1 cellular context compared by ENCODE assay signal in genomic region chr11:27362749-27363575, GRCh38.
A peak's percentile ranks its signal among the peaks of the same experiment; 100 is the strongest.
TF ChIP-seq lines count a peak whose summit lies in the region.

TSS of gene CCDC34 (minus strand) at chr11:27363215. CDS start at chr11:27363194, 21 bp downstream.

TF ChIP-seq in HepG2, 621 proteins besides CTCF, POLR2A, EP300 and RAD21 (continued from another document and continues in another):
- TF ChIP-seq ZBTB4 (CRISPR knock-in tag; IDR thresholded peaks at IDR 0.05; ENCODE audit: borderline replicate concordance): peak; percentile 87
- TF ChIP-seq ZNF788 (CRISPR knock-in tag; IDR thresholded peaks at IDR 0.05; ENCODE audit: borderline replicate concordance): peak; percentile 59; the same call in 1 of the 2 replicates
- no peak; the same call in 1 of the 2 replicates for TF ChIP-seq CHCHD3 (CRISPR knock-in tag; IDR thresholded peaks at IDR 0.05)
- TF ChIP-seq KLF9 (CRISPR knock-in tag; IDR thresholded peaks at IDR 0.05; ENCODE audit: low read depth): 0 out of 2 replicates have a peak, but pooled peaks have one; percentile 73
- no peak for TF ChIP-seq ADNP (CRISPR knock-in tag; IDR thresholded peaks at IDR 0.05)
- peak; percentile 68; the same call in 1 of the 2 replicates for TF ChIP-seq KDM4B (CRISPR knock-in tag; IDR thresholded peaks at IDR 0.05)
- no peak for TF ChIP-seq CEBPZ (IDR thresholded peaks at IDR 0.05; ENCODE audit: low read length)
- no peak; the same call in 1 of the 2 replicates for TF ChIP-seq ATF2 (CRISPR knock-in tag; IDR thresholded peaks at IDR 0.05)
- no peak; the same call in 1 of the 2 replicates for TF ChIP-seq PAX8 (CRISPR knock-in tag; IDR thresholded peaks at IDR 0.05; ENCODE audit: borderline replicate concordance)
- peak; percentile 98 for TF ChIP-seq RFXAP (CRISPR knock-in tag; IDR thresholded peaks at IDR 0.05; ENCODE audit: borderline replicate concordance)
- peak; percentile 58; the same call in 1 of the 2 replicates for TF ChIP-seq BATF2 (CRISPR knock-in tag; IDR thresholded peaks at IDR 0.05)
- TF ChIP-seq SIX4 (CRISPR knock-in tag; IDR thresholded peaks at IDR 0.05): no peak
- TF ChIP-seq NR0B2 (CRISPR knock-in tag; IDR thresholded peaks at IDR 0.05): peak; percentile 96
- TF ChIP-seq RERE (CRISPR knock-in tag; IDR thresholded peaks at IDR 0.05; ENCODE audit: low read depth): no peak
- TF ChIP-seq HNF1B (CRISPR knock-in tag; IDR thresholded peaks at IDR 0.05): peak; percentile 68; the same call in 1 of the 2 replicates
- peak; percentile 71; the same call in 1 of the 2 replicates for TF ChIP-seq ZBTB34 (CRISPR knock-in tag; IDR thresholded peaks at IDR 0.05)
- TF ChIP-seq ZNF619 (CRISPR knock-in tag; IDR thresholded peaks at IDR 0.05): peak; percentile 37; the same call in 1 of the 2 replicates
- TF ChIP-seq HOXA5 (CRISPR knock-in tag; IDR thresholded peaks at IDR 0.05): peak; percentile 96
- 0 out of 2 replicates have a peak, but pooled peaks have one; percentile 24 for TF ChIP-seq ZMYM2 (CRISPR knock-in tag; IDR thresholded peaks at IDR 0.05)
- TF ChIP-seq HNRNPH1 (optimal IDR thresholded peaks at IDR 0.05; ENCODE audit: low read depth, low read length): no peak
- TF ChIP-seq FOSL2 (CRISPR knock-in tag; IDR thresholded peaks at IDR 0.05): no peak
- no peak for TF ChIP-seq FUBP1 (CRISPR knock-in tag; IDR thresholded peaks at IDR 0.05; ENCODE audit: borderline replicate concordance)
- peak; percentile 69; the same call in 1 of the 2 replicates for TF ChIP-seq ZNF607 (CRISPR knock-in tag; IDR thresholded peaks at IDR 0.05; ENCODE audit: borderline replicate concordance)
- peak; percentile 94 for TF ChIP-seq ZNF263 (CRISPR knock-in tag; IDR thresholded peaks at IDR 0.05)
- peak; percentile 94 for TF ChIP-seq PHF21A (CRISPR knock-in tag; IDR thresholded peaks at IDR 0.05)
- no peak; the same call in 1 of the 2 replicates for TF ChIP-seq ZNF589 (CRISPR knock-in tag; conservative IDR thresholded peaks at IDR 0.05)
- TF ChIP-seq GMEB2 (CRISPR knock-in tag; IDR thresholded peaks at IDR 0.05; ENCODE audit: low read depth): no peak
- TF ChIP-seq PPARG (CRISPR knock-in tag; conservative IDR thresholded peaks at IDR 0.05): peak; percentile 72
- TF ChIP-seq CCDC6 (CRISPR knock-in tag; IDR thresholded peaks at IDR 0.05): peak; percentile 91; the same call in 1 of the 2 replicates
- TF ChIP-seq MEIS2 (CRISPR knock-in tag; IDR thresholded peaks at IDR 0.05): 0 out of 2 replicates have a peak, but pooled peaks have one; percentile 27
- TF ChIP-seq CENPBD1 (CRISPR knock-in tag; IDR thresholded peaks at IDR 0.05; ENCODE audit: borderline replicate concordance, low read depth): no peak
- TF ChIP-seq NFIB (CRISPR knock-in tag; IDR thresholded peaks at IDR 0.05; ENCODE audit: borderline replicate concordance): no peak
- peak; percentile 26; the same call in 1 of the 2 replicates for TF ChIP-seq CBX5 (CRISPR knock-in tag; IDR thresholded peaks at IDR 0.05; ENCODE audit: borderline replicate concordance)
- no peak for TF ChIP-seq PTBP1 (IDR thresholded peaks at IDR 0.05; ENCODE audit: low read depth, low read length, poor library complexity, severe bottlenecking)
